23 cellular contexts compared by ENCODE assay signal in the genomic region with DNA sequence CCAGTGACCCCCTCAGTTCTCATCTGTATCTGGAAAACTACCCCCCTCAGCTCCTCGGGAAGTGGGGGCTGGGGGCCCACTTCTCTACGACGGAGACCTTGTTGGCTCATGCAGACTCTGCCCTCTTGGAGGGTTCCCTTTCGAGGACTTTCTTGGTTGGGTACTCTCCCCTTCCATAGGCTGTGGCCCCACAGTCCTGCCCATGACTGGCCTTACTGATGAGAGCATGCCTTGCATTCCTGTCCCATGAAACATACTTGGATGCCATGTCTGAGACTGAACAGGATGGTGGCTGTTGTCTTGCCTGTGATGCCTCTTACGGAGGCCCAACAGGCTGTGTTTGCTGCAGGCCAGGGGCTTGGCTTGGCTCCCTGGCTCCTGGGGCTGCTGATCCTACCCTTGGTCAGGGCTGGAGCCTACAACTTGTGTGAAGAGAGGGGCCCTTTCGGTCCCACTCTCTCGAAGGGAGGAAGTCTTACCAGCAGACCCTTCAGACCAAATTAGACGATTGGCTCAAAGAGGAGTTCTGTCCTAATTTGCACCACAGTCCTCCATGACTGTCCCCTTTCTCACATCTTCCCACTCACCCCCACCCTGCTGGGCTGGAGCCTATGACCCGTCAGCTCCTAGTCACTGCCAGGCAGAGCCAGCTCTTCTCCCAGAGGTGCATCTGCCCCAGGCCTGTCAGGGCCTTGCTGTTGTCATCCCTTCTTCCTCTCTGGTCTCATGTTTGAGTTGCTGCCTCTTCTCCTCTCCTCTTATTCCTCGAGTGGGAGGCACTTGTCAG.
DNase-seq lines count a peak whose midpoint lies in the region; ATAC-seq and TF ChIP-seq lines count a peak whose summit lies in the region.
"Had no signal": no experiment of that assay in that cellular context is flagged by ENCODE, and none has a peak within 500 bp of the region (broad histone marks: within the 10 kb centered on the region; RNA-seq: fewer than 3 reads in every experiment).

No MANE protein-coding gene starts in this region.

- H3K4me3 Mint-ChIP-seq in chondrocyte (ENCODE audit: unreplicated experiment), result no peak overlapping the region
- H3K4me3 Mint-ChIP-seq: activated CD4-positive, alpha-beta T cell treated with anti-CD3 and anti-CD28 coated beads for 36 hours; CD8-positive, alpha-beta memory T cell; H9; T-helper 1 cell treated with Interleukin-12 subunit alpha and Interleukin-12 subunit beta and Interleukin-4 antibody, amounts not matched to agents 30 μg/mL and 1 μg/mL, for 36 hours had no signal

- no peaks in the 10 kb centered on the region for H3K36me3 ChIP-seq in neuronal stem cell (replicated peaks in 1 of 2; ENCODE audit: control insufficient read depth in 2 of 2, insufficient read depth in 2 of 2, low read length in 2 of 2)
- H3K36me3 ChIP-seq in gastroesophageal sphincter, result no peaks in the 10 kb centered on the region
- H3K36me3 ChIP-seq: esophagus muscularis mucosa had no signal

- peaks cover 17% of the 10 kb centered on the region for H3K36me3 Mint-ChIP-seq in chondrocyte (ENCODE audit: low read depth)
- H3K36me3 Mint-ChIP-seq: CD8-positive, alpha-beta memory T cell had no signal

- H3K4me3 ChIP-seq in neuronal stem cell (ENCODE audit: low read length in 2 of 2), result peak overlapping the region in 1 of 2 donors; percentile 31
- no peak overlapping the region for H3K4me3 ChIP-seq in gastroesophageal sphincter
- H3K4me3 ChIP-seq: coronary artery, esophagus muscularis mucosa, psoas muscle, skin epidermis had no signal

- H2BK12ac ChIP-seq in neuronal stem cell (ENCODE audit: low read length), result no peak overlapping the region

- peak overlapping the region; percentile 2 for H3K14ac ChIP-seq in neuronal stem cell (ENCODE audit: low read length)

- TF ChIP-seq CTCF in chondrocyte (IDR thresholded peaks at IDR 0.05) (no peak), gastroesophageal sphincter (IDR thresholded peaks at IDR 0.05) (no peak)

- peaks cover 20% of the 10 kb centered on the region for H3K9me3 Mint-ChIP-seq in chondrocyte (ENCODE audit: low read depth)
- H3K9me3 Mint-ChIP-seq: T-helper 1 cell treated with Interleukin-12 subunit alpha and Interleukin-12 subunit beta and Interleukin-4 antibody, amounts not matched to agents 30 μg/mL and 1 μg/mL, for 36 hours had no signal

- H3K9me3 ChIP-seq in neuronal stem cell (replicated peaks in 1 of 2; ENCODE audit: control insufficient read depth in 2 of 2, insufficient read depth in 1 of 2, low read depth in 1 of 2, low read length in 2 of 2) (peaks cover 0 to 29% of the 10 kb centered on the region in 2 donors), gastroesophageal sphincter (no peaks in the 10 kb centered on the region)
- H3K9me3 ChIP-seq: esophagus muscularis mucosa, psoas muscle had no signal

- TF ChIP-seq POLR2A in gastroesophageal sphincter (IDR thresholded peaks at IDR 0.05), result no peak

- no peak overlapping the region for H4K91ac ChIP-seq in neuronal stem cell (ENCODE audit: low read depth, low read length, poor library complexity)

- no peaks in the 10 kb centered on the region for H3K4me1 ChIP-seq in neuronal stem cell (ENCODE audit: control insufficient read depth in 2 of 2, insufficient read depth in 1 of 2, low read depth in 1 of 2, low read length in 2 of 2)
- H3K4me1 ChIP-seq in gastroesophageal sphincter, result no peaks in the 10 kb centered on the region
- H3K4me1 ChIP-seq: esophagus muscularis mucosa, psoas muscle had no signal

- no peak overlapping the region for H2AK5ac ChIP-seq in neuronal stem cell (ENCODE audit: low read depth, low read length)

- H2BK15ac ChIP-seq in neuronal stem cell (ENCODE audit: low read length), result no peak overlapping the region

- ATAC-seq in gastroesophageal sphincter, result no peak
- ATAC-seq: activated CD4-positive, alpha-beta T cell treated with anti-CD3 and anti-CD28 coated beads for 36 hours; psoas muscle had no signal

- TF ChIP-seq EP300 in gastroesophageal sphincter (IDR thresholded peaks at IDR 0.05), result no peak

- H2BK5ac ChIP-seq in neuronal stem cell (ENCODE audit: low read length), result no peak overlapping the region

- H3K4me1 Mint-ChIP-seq in chondrocyte (ENCODE audit: low read depth), result peaks cover 6% of the 10 kb centered on the region
- H3K4me1 Mint-ChIP-seq: activated CD4-positive, alpha-beta T cell treated with anti-CD3 and anti-CD28 coated beads for 36 hours; CD8-positive, alpha-beta memory T cell; H9 had no signal

- no peak overlapping the region for H2AFZ ChIP-seq in neuronal stem cell (ENCODE audit: low read length)

- H3K27ac ChIP-seq in neuronal stem cell (replicated peaks; ENCODE audit: low read length) (no peak overlapping the region), gastroesophageal sphincter (no peak overlapping the region)
- H3K27ac ChIP-seq: 22Rv1, coronary artery, esophagus muscularis mucosa, psoas muscle, skin epidermis had no signal

- no peaks in the 10 kb centered on the region for H3K79me1 ChIP-seq in neuronal stem cell (ENCODE audit: low read depth, low read length)

- peaks cover 6% of the 10 kb centered on the region for H3K27me3 Mint-ChIP-seq in chondrocyte (ENCODE audit: low read depth)

- H4K8ac ChIP-seq in neuronal stem cell (ENCODE audit: low read depth, low read length), result no peak overlapping the region

- H3K4ac ChIP-seq in neuronal stem cell (ENCODE audit: low read length), result no peak overlapping the region

- H2BK120ac ChIP-seq in neuronal stem cell (ENCODE audit: low read depth, low read length), result no peak overlapping the region

- H3K27ac Mint-ChIP-seq in chondrocyte (ENCODE audit: unreplicated experiment), result no peak overlapping the region
- H3K27ac Mint-ChIP-seq: activated CD4-positive, alpha-beta T cell treated with anti-CD3 and anti-CD28 coated beads for 36 hours; CD8-positive, alpha-beta memory T cell; T-helper 1 cell treated with Interleukin-12 subunit alpha and Interleukin-12 subunit beta and Interleukin-4 antibody, amounts not matched to agents 30 μg/mL and 1 μg/mL, for 36 hours had no signal

- no peak overlapping the region for H3K4me2 ChIP-seq in neuronal stem cell (ENCODE audit: insufficient read depth, low read length, poor library complexity, severe bottlenecking)

- H3K27me3 ChIP-seq in neuronal stem cell (ENCODE audit: control insufficient read depth in 3 of 3, insufficient read depth in 3 of 3, low read depth in 1 of 3, low read length in 3 of 3) (no peaks in the 10 kb centered on the region), gastroesophageal sphincter (peaks cover 59% of the 10 kb centered on the region)

- H3K23ac ChIP-seq in neuronal stem cell (ENCODE audit: low read depth, low read length, poor library complexity), result no peak overlapping the region

- H3K9ac ChIP-seq in neuronal stem cell (ENCODE audit: low read depth, low read length, poor library complexity), result peak overlapping the region; percentile 25

- H3K18ac ChIP-seq in neuronal stem cell (ENCODE audit: low read length), result no peak overlapping the region

- WGBS in neuronal stem cell (ENCODE audit: extremely low coverage in 2 of 2, insufficient read length in 2 of 2, insufficient replicate concordance in 1 of 2), 2 donors, result no CpG with 5 or more reads among the region's 10 CpGs
- WGBS in gastroesophageal sphincter (ENCODE audit: low coverage in 1 of 2), 2 donors, result 57 to 81% methylated on average over 4 to 5 of the region's 10 CpGs

- peak; percentile 45 for DNase-seq in activated effector memory CD4-positive, alpha-beta T cell treated with anti-CD3 and anti-CD28 coated beads, Interleukin-2, amount 50 U/mL, for 16 hours
- no peak for DNase-seq in activated effector memory CD4-positive, alpha-beta T cell treated with Interleukin-2 at 50 U/mL for 16 hours
- DNase-seq in M059J (ENCODE audit: low read depth), result peak; percentile 28
- peak; percentile 46 for DNase-seq in chondrocyte (ENCODE audit: low spot score)
- no peak for DNase-seq in neuronal stem cell (ENCODE audit: low spot score)
- DNase-seq in NCI-H1930 (lab: John Stamatoyannopoulos, UW), result no peak
- no peak for DNase-seq in mesenteric fat pad (ENCODE audit: low spot score)
- DNase-seq: activated CD4-positive, alpha-beta T cell treated with anti-CD3 and anti-CD28 coated beads for 36 hours; activated gamma-delta T cell treated with Interleukin-2 at 50 U/mL for 16 hours; CD8-positive, alpha-beta memory T cell; DMS153; foreskin melanocyte; H9; hypothalamus; NCI-H1417; NCI-H510A; psoas muscle had no signal

Comparison
In these comparisons a context has a peak if more than half of its experiments do, and no peak if none do; other contexts are left out.
1. DNase-seq: peak in activated effector memory CD4-positive, alpha-beta T cell treated with anti-CD3 and anti-CD28 coated beads, Interleukin-2, amount 50 U/mL, for 16 hours (single experiment), M059J (single experiment) and chondrocyte (single experiment); none in activated effector memory CD4-positive, alpha-beta T cell treated with Interleukin-2 at 50 U/mL for 16 hours (single experiment), neuronal stem cell (single experiment), NCI-H1930 (0 of 2) and mesenteric fat pad (single experiment).